Comparison of ENCODE assay signal across 11 cellular contexts in genomic region chr6:142907544-142907943, GRCh38. TPM values are rescaled to one million over a fixed set of nuclear protein-coding genes. Genes with fewer than 3 reads are reported as not detected.
A peak's percentile ranks its signal among the peaks of the same experiment; 100 is the strongest.
DNase-seq lines count a peak whose midpoint lies in the region; ATAC-seq and TF ChIP-seq lines count a peak whose summit lies in the region.
"Had no signal": no experiment of that assay in that cellular context is flagged by ENCODE, and none has a peak within 500 bp of the region (broad histone marks: within the 10 kb centered on the region; RNA-seq: fewer than 3 reads in every experiment).

No MANE protein-coding gene starts in this region.

- no peak for TF ChIP-seq POLR2A in esophagus muscularis mucosa (IDR thresholded peaks at IDR 0.05; ENCODE audit: low read depth)

- no peaks in the 10 kb centered on the region for H3K36me3 ChIP-seq in CD8-positive, alpha-beta memory T cell (ENCODE audit: insufficient read depth, low read length)
- no peaks in the 10 kb centered on the region for H3K36me3 ChIP-seq in esophagus muscularis mucosa
- H3K36me3 ChIP-seq: neural progenitor cell had no signal

- H3K4me1 Mint-ChIP-seq in CD8-positive, alpha-beta memory T cell, result peaks cover 58 to 83% (median 59%) of the 10 kb centered on the region in 3 donors
- peaks cover 41 to 48% (median 42%) of the 10 kb centered on the region in 3 donors for H3K4me1 Mint-ChIP-seq in IgD-negative memory B cell
- peaks cover 76% of the 10 kb centered on the region for H3K4me1 Mint-ChIP-seq in activated naive CD8-positive, alpha-beta T cell treated with anti-CD3 and anti-CD28 coated beads for 36 hours
- H3K4me1 Mint-ChIP-seq: neural progenitor cell had no signal

- POLR2A ChIA-PET in CD8-positive, alpha-beta memory T cell (lab: Charles Lee), result interaction anchor here (1.1 to 6.6 kb wide), 6 partner anchors 19 to 39 kb away, joined by 3 to 60 read pairs (median 6); partner anchors contain the start of gene HIVEP2

- H3K4me3 ChIP-seq in CD8-positive, alpha-beta memory T cell (ENCODE audit: low read length), result peak overlapping the region; percentile 52
- no peak overlapping the region for H3K4me3 ChIP-seq in esophagus muscularis mucosa
- H3K4me3 ChIP-seq: neural progenitor cell had no signal

- ATAC-seq in GM21529 (IDR thresholded peaks at IDR 0.05; ENCODE audit: unreplicated experiment) (peak; percentile 9), foreskin keratinocyte (no peak), GM21825 (IDR thresholded peaks at IDR 0.05; ENCODE audit: unreplicated experiment) (no peak)
- ATAC-seq: Right ventricle myocardium inferior had no signal

- H3K4me1 ChIP-seq in CD8-positive, alpha-beta memory T cell (ENCODE audit: insufficient read depth, low read length), result peaks cover 75% of the 10 kb centered on the region
- peaks cover 27% of the 10 kb centered on the region for H3K4me1 ChIP-seq in foreskin keratinocyte
- H3K4me1 ChIP-seq in esophagus muscularis mucosa, result peaks cover 2 to 18% (median 6%) of the 10 kb centered on the region in 4 donors
- H3K4me1 ChIP-seq: neural progenitor cell had no signal

- intact Hi-C loops in esophagus muscularis mucosa (cut with DNase I), result no loop called here

- H3K27ac ChIP-seq in CD8-positive, alpha-beta memory T cell (ENCODE audit: low read depth, low read length), result peak overlapping the region; percentile 41
- H3K27ac ChIP-seq in foreskin keratinocyte (no peak overlapping the region), esophagus muscularis mucosa (replicated peaks in 1 of 4) (no peak overlapping the region)
- H3K27ac ChIP-seq: neural progenitor cell had no signal

- DNase-seq in CD8-positive, alpha-beta memory T cell, result peak in 3 of 5 donors; percentile 10 to 56 (median 28)
- DNase-seq in activated naive CD8-positive, alpha-beta T cell treated with anti-CD3 and anti-CD28 coated beads for 36 hours, result no peak
- DNase-seq in NCI-H345 (lab: John Stamatoyannopoulos, UW) (no peak), foreskin keratinocyte (no peak), esophagus muscularis mucosa (ENCODE audit: extremely low spot score) (no peak)
- DNase-seq: C1 segment of cervical spinal cord had no signal

- no peak for TF ChIP-seq EP300 in esophagus muscularis mucosa (IDR thresholded peaks at IDR 0.05)

- 69% methylated on average over 5 of the region's 5 CpGs for WGBS in esophagus muscularis mucosa

- peak overlapping the region; percentile 81 to 92 (median 88) for H3K4me3 Mint-ChIP-seq in CD8-positive, alpha-beta memory T cell
- peak overlapping the region; percentile 71 to 91 (median 84) for H3K4me3 Mint-ChIP-seq in IgD-negative memory B cell
- H3K4me3 Mint-ChIP-seq in activated naive CD8-positive, alpha-beta T cell treated with anti-CD3 and anti-CD28 coated beads for 36 hours, result peak overlapping the region; percentile 80
- H3K4me3 Mint-ChIP-seq: neural progenitor cell had no signal

- TF ChIP-seq CTCF in foreskin keratinocyte (conservative IDR thresholded peaks at IDR 0.05), result no peak
- TF ChIP-seq CTCF in esophagus muscularis mucosa (IDR thresholded peaks at IDR 0.05), result no peak

- no peaks in the 10 kb centered on the region for H3K9me3 Mint-ChIP-seq in CD8-positive, alpha-beta memory T cell
- H3K9me3 Mint-ChIP-seq in IgD-negative memory B cell, result peaks cover 0 to 2% (median 0%) of the 10 kb centered on the region in 3 donors
- H3K9me3 Mint-ChIP-seq in activated naive CD8-positive, alpha-beta T cell treated with anti-CD3 and anti-CD28 coated beads for 36 hours, result peaks cover 3% of the 10 kb centered on the region
- H3K9me3 Mint-ChIP-seq: neural progenitor cell had no signal

- no peaks in the 10 kb centered on the region for H3K27me3 Mint-ChIP-seq in CD8-positive, alpha-beta memory T cell
- H3K27me3 Mint-ChIP-seq in IgD-negative memory B cell, result no peaks in the 10 kb centered on the region
- no peaks in the 10 kb centered on the region for H3K27me3 Mint-ChIP-seq in activated naive CD8-positive, alpha-beta T cell treated with anti-CD3 and anti-CD28 coated beads for 36 hours

- peak overlapping the region; percentile 81 to 98 (median 92) for H3K27ac Mint-ChIP-seq in CD8-positive, alpha-beta memory T cell
- H3K27ac Mint-ChIP-seq in IgD-negative memory B cell, result peak overlapping the region; percentile 60 to 82 (median 68)
- peak overlapping the region; percentile 93 for H3K27ac Mint-ChIP-seq in activated naive CD8-positive, alpha-beta T cell treated with anti-CD3 and anti-CD28 coated beads for 36 hours
- H3K27ac Mint-ChIP-seq: neural progenitor cell had no signal

- no peaks in the 10 kb centered on the region for H3K9me3 ChIP-seq in CD8-positive, alpha-beta memory T cell (ENCODE audit: low read length)
- H3K9me3 ChIP-seq in esophagus muscularis mucosa, result no peaks in the 10 kb centered on the region

- CTCF ChIA-PET in CD8-positive, alpha-beta memory T cell (lab: Charles Lee), result interaction anchor here (0.8 to 1.8 kb wide), 5 partner anchors 8 to 158 kb away, joined by 3 to 4 read pairs (median 3); no protein-coding TSS in a partner anchor

- H3K36me3 Mint-ChIP-seq in CD8-positive, alpha-beta memory T cell, result peaks cover 0 to 10% (median 3%) of the 10 kb centered on the region in 3 donors
- peaks cover 4% of the 10 kb centered on the region for H3K36me3 Mint-ChIP-seq in IgD-negative memory B cell
- H3K36me3 Mint-ChIP-seq in activated naive CD8-positive, alpha-beta T cell treated with anti-CD3 and anti-CD28 coated beads for 36 hours, result peaks cover 55% of the 10 kb centered on the region
- H3K36me3 Mint-ChIP-seq: neural progenitor cell had no signal

- no peaks in the 10 kb centered on the region for H3K27me3 ChIP-seq in CD8-positive, alpha-beta memory T cell (ENCODE audit: insufficient read depth, low read length, poor library complexity, severe bottlenecking)
- H3K27me3 ChIP-seq in foreskin keratinocyte (no peaks in the 10 kb centered on the region), esophagus muscularis mucosa (no peaks in the 10 kb centered on the region)
- H3K27me3 ChIP-seq: neural progenitor cell had no signal

RNA-seq across cellular contexts. Expression of gene HIVEP2, which starts 37.4 kb away (rescaled TPM):
- total RNA-seq in CD8-positive, alpha-beta memory T cell, result 10 to 100 TPM; 37.1 to 37.2 TPM
- 15.4 TPM for polyA plus RNA-seq in CD8-positive, alpha-beta memory T cell
- 5.9 TPM for polyA plus RNA-seq in IgD-negative memory B cell
- 10 to 100 TPM; 27.1 to 28.8 TPM for total RNA-seq in activated naive CD8-positive, alpha-beta T cell treated with anti-CD3 and anti-CD28 coated beads for 36 hours
- total RNA-seq in foreskin keratinocyte, result 19.5 and 19.8 TPM in 2 replicates
- 2.1 and 2.5 TPM in 2 replicates for polyA plus RNA-seq in foreskin keratinocyte
- total RNA-seq in esophagus muscularis mucosa, result 10 to 100 TPM; 20.3 to 29.3 (median 22.1) TPM

Comparison
In these comparisons a context has a peak if more than half of its experiments do, and no peak if none do; other contexts are left out.
1. DNase-seq: peak in CD8-positive, alpha-beta memory T cell (3 of 5); none in activated naive CD8-positive, alpha-beta T cell treated with anti-CD3 and anti-CD28 coated beads for 36 hours (single experiment), NCI-H345 (single experiment), foreskin keratinocyte (0 of 2) and esophagus muscularis mucosa (single experiment).
2. Peak in every context shown above with its lines, with median percentiles within 50 percentile points of each other: H3K27ac Mint-ChIP-seq and H3K4me3 Mint-ChIP-seq.